In the genomic region with DNA sequence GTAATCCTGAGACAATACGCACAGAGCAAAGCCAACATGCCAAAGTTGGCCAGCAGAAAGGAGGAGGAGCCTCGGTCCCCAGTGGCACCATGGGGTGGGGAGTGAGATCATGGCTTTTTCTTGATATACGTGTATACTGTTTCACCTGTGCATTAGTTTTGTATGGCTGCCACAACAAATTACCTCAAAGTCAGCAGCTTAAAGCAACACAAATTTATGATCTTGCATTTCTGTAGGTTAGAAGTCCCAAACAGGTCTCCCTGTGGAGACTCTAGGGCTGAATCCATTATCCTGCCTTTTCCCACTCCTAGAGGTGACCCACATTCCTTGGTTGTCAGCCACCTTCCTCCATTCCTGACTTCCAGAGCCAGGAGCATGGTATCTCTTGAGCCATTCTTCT, we compare ENCODE assay signal across 8 cellular contexts.
"Had no signal": no experiment of that assay in that cellular context is flagged by ENCODE, and none has a peak within 500 bp of the region (broad histone marks: within the 10 kb centered on the region; RNA-seq: fewer than 3 reads in every experiment).

No MANE protein-coding gene starts in this region.

- H3K4me1 ChIP-seq: HAP-1 had no signal

- H3K4me3 ChIP-seq: GM23248, GM23338, HAP-1 had no signal

- H3K9me3 ChIP-seq: HAP-1 had no signal

- H3K27ac ChIP-seq: GM23248 had no signal

- H3K36me3 ChIP-seq: HAP-1 had no signal

- DNase-seq: GM23248, GOT3, H7, H9, HCEC 1CT, HFFc6 had no signal
